24 cellular contexts compared by ENCODE assay signal in genomic region chr4:93299116-93299515, GRCh38.
DNase-seq lines count a peak whose midpoint lies in the region; ATAC-seq and TF ChIP-seq lines count a peak whose summit lies in the region.
"Had no signal": no experiment of that assay in that cellular context is flagged by ENCODE, and none has a peak within 500 bp of the region (broad histone marks: within the 10 kb centered on the region; RNA-seq: fewer than 3 reads in every experiment).

No MANE protein-coding gene starts in this region.

- no peaks in the 10 kb centered on the region for H3K4me1 ChIP-seq in MM.1S (ENCODE audit: low read length)
- H3K4me1 ChIP-seq: tibial artery had no signal

- H3K27ac Mint-ChIP-seq in nephron, result peak overlapping the region in 2 of 3 experiments; percentile 61
- H3K27ac Mint-ChIP-seq: activated CD8-positive, alpha-beta memory T cell treated with anti-CD3 and anti-CD28 coated beads, Interleukin-2, amount 10 ng/mL, durations not matched to agents 7 days and 5 days; activated naive CD4-positive, alpha-beta T cell treated with anti-CD3 and anti-CD28 coated beads, Interleukin-2, amount 50 U/mL, for 72 hours; stimulated activated naive CD8-positive, alpha-beta T cell treated with anti-CD3 and anti-CD28 coated beads, Interleukin-15, Interleukin-2, amounts not matched to agents 100 ng/mL and 50 ng/mL, for 24 hours had no signal

- H3K9me3 ChIP-seq in MM.1S (replicated peaks; ENCODE audit: insufficient read depth, low read length), result no peaks in the 10 kb centered on the region
- H3K9me3 ChIP-seq: neutrophil, tibial artery had no signal

- H3K9me2 ChIP-seq in MM.1S (replicated peaks; ENCODE audit: insufficient read depth, low read length), result no peaks in the 10 kb centered on the region

- H3K27me3 Mint-ChIP-seq in nephron (ENCODE audit: low read depth), result no peaks in the 10 kb centered on the region
- H3K27me3 Mint-ChIP-seq: activated CD8-positive, alpha-beta memory T cell treated with anti-CD3 and anti-CD28 coated beads, Interleukin-2, amount 10 ng/mL, durations not matched to agents 7 days and 5 days; stimulated activated naive CD8-positive, alpha-beta T cell treated with anti-CD3 and anti-CD28 coated beads, Interleukin-15, Interleukin-2, amounts not matched to agents 100 ng/mL and 50 ng/mL, for 24 hours had no signal

- H3K36me3 Mint-ChIP-seq in nephron (ENCODE audit: low read depth), result no peaks in the 10 kb centered on the region
- H3K36me3 Mint-ChIP-seq: activated CD8-positive, alpha-beta memory T cell treated with anti-CD3 and anti-CD28 coated beads, Interleukin-2, amount 10 ng/mL, durations not matched to agents 7 days and 5 days; activated naive CD4-positive, alpha-beta T cell treated with anti-CD3 and anti-CD28 coated beads, Interleukin-2, amount 50 U/mL, for 72 hours had no signal

- H3K36me3 ChIP-seq in MM.1S (replicated peaks; ENCODE audit: insufficient read depth, low read length), result no peaks in the 10 kb centered on the region
- H3K36me3 ChIP-seq: neutrophil, tibial artery had no signal

- no peaks in the 10 kb centered on the region for H4K20me1 ChIP-seq in MM.1S (ENCODE audit: insufficient read depth, low read length)

- H3K4me2 ChIP-seq in MM.1S (ENCODE audit: low read depth, low read length), result 0 out of 2 replicates have a peak overlapping the region, but pooled peaks have one; percentile 9
- H3K4me2 ChIP-seq: KMS-11, smooth muscle cell had no signal

- H3K4me3 ChIP-seq in MM.1S (ENCODE audit: low read length) (no peak overlapping the region), foreskin fibroblast (ENCODE audit: low read depth in 1 of 2, low read length in 2 of 2) (no peak overlapping the region)
- H3K4me3 ChIP-seq: lung, smooth muscle cell, tibial artery had no signal

- H3K4me3 Mint-ChIP-seq in nephron, result no peak overlapping the region
- H3K4me3 Mint-ChIP-seq: activated CD8-positive, alpha-beta memory T cell treated with anti-CD3 and anti-CD28 coated beads, Interleukin-2, amount 10 ng/mL, durations not matched to agents 7 days and 5 days; stimulated activated naive CD8-positive, alpha-beta T cell treated with anti-CD3 and anti-CD28 coated beads, Interleukin-15, Interleukin-2, amounts not matched to agents 100 ng/mL and 50 ng/mL, for 24 hours had no signal

- ATAC-seq in GM19035 (IDR thresholded peaks at IDR 0.05; ENCODE audit: unreplicated experiment) (peak; percentile 54), HG02852 (IDR thresholded peaks at IDR 0.05; ENCODE audit: unreplicated experiment) (peak; percentile 52)
- ATAC-seq: activated CD8-positive, alpha-beta memory T cell treated with anti-CD3 and anti-CD28 coated beads, Interleukin-2, amount 10 ng/mL, durations not matched to agents 7 days and 5 days; activated naive CD4-positive, alpha-beta T cell treated with anti-CD3 and anti-CD28 coated beads, Interleukin-2, amount 50 U/mL, for 72 hours had no signal

- H3F3A ChIP-seq in MM.1S (ENCODE audit: insufficient read depth, low read length), result no peaks in the 10 kb centered on the region

- TF ChIP-seq CTCF in MM.1S (IDR thresholded peaks at IDR 0.05; ENCODE audit: low read length) (no peak), nephron (IDR thresholded peaks at IDR 0.05; ENCODE audit: unreplicated experiment in 3 of 3) (no peak), foreskin fibroblast (IDR thresholded peaks at IDR 0.05; ENCODE audit: low read depth, low read length) (no peak)

- DNase-seq in MM.1S (peak; percentile 44), foreskin fibroblast (no peak), cerebellar nuclear complex (lab: John Stamatoyannopoulos, UW) (no peak), NCI-H526 (lab: John Stamatoyannopoulos, UW) (no peak)
- DNase-seq: activated CD8-positive, alpha-beta memory T cell treated with anti-CD3 and anti-CD28 coated beads, Interleukin-2, amount 10 ng/mL, durations not matched to agents 7 days and 5 days; COR-L47; DND-41; effector CD8-positive, alpha-beta T cell; H7; hypothalamus; islet precursor cell; NCI-H1092; NCI-H2081; stimulated activated CD4-positive, alpha-beta T cell treated with anti-CD3 and anti-CD28 coated beads, Interleukin-2, amount 100 ng/mL, for 48 hours; tibial artery had no signal

- no peak overlapping the region for H3K27ac ChIP-seq in MM.1S (ENCODE audit: low read length)
- H3K27ac ChIP-seq: KMS-11, neutrophil, tibial artery had no signal

- H3K4me1 Mint-ChIP-seq in nephron, result no peaks in the 10 kb centered on the region
- H3K4me1 Mint-ChIP-seq: activated CD8-positive, alpha-beta memory T cell treated with anti-CD3 and anti-CD28 coated beads, Interleukin-2, amount 10 ng/mL, durations not matched to agents 7 days and 5 days had no signal

- no peak overlapping the region for H3K9ac ChIP-seq in MM.1S (ENCODE audit: low read length)
- H3K9ac ChIP-seq: KMS-11 had no signal

- no peaks in the 10 kb centered on the region for H3K27me3 ChIP-seq in MM.1S (replicated peaks; ENCODE audit: insufficient read depth, low read length)
- H3K27me3 ChIP-seq: neutrophil, tibial artery had no signal

- no peak overlapping the region for H2AFZ ChIP-seq in MM.1S (ENCODE audit: low read length)

- no peaks in the 10 kb centered on the region for H3K79me2 ChIP-seq in MM.1S (ENCODE audit: low read length)

- H3K9me3 Mint-ChIP-seq in nephron, result no peaks in the 10 kb centered on the region
